ENCODE assay signal across 7 cellular contexts in genomic region chr11:74611369-74611861, GRCh38. TPM values are rescaled to one million over a fixed set of nuclear protein-coding genes. Genes with fewer than 3 reads are reported as not detected.
DNase-seq lines count a peak whose midpoint lies in the region; ATAC-seq and TF ChIP-seq lines count a peak whose summit lies in the region.

No MANE protein-coding gene starts in this region.

- BruUV-seq in PC-3 (replicated peaks; lab: Mats Ljungman, UMichigan): no TSS peak

- no peaks in the 10 kb centered on the region for H3K9me3 ChIP-seq in PC-3 (ENCODE audit: low read length)

- no peaks in the 10 kb centered on the region for H3K9me2 ChIP-seq in PC-3 (replicated peaks; ENCODE audit: low read length)

- no peaks in the 10 kb centered on the region for H3F3A ChIP-seq in PC-3 (ENCODE audit: low read length, unreplicated experiment)

- CTCF ChIA-PET in PC-3 (lab: Charles Lee): interaction anchor here (0.6 kb wide), 1 partner anchor 50 kb away, joined by 5 read pairs; no protein-coding TSS in a partner anchor

- H3K79me2 ChIP-seq in PC-3 (ENCODE audit: low read length): no peaks in the 10 kb centered on the region

- intact Hi-C loops in PC-3 (cut with micrococcal nuclease): loop anchor here (5.0 kb wide), 1 partner anchor 116 kb away; no protein-coding TSS in a partner anchor

- DNase-seq in PC-3 (peak; percentile 68), fibroblast of gingiva (ENCODE audit: low read depth) (peak; percentile 75), pons (ENCODE audit: low spot score) (peak; percentile 68), cortex of kidney (lab: John Stamatoyannopoulos, UW) (no peak)

- ATAC-seq in PC-3 (peak; percentile 56; the same call in 1 of the 2 replicates), GM21786 (IDR thresholded peaks at IDR 0.05; ENCODE audit: unreplicated experiment) (no peak), GM21529 (IDR thresholded peaks at IDR 0.05; ENCODE audit: unreplicated experiment) (no peak)

- H4K20me1 ChIP-seq in PC-3 (ENCODE audit: low read length): no peaks in the 10 kb centered on the region

- no peak overlapping the region for H3K9ac ChIP-seq in PC-3 (ENCODE audit: low read length)

- no peaks in the 10 kb centered on the region for H3K4me1 ChIP-seq in PC-3 (ENCODE audit: insufficient read depth, low read length)

- H3K27me3 ChIP-seq in PC-3 (ENCODE audit: low read length): no peaks in the 10 kb centered on the region

- peaks cover 41% of the 10 kb centered on the region for H3K36me3 ChIP-seq in PC-3 (ENCODE audit: low read depth, low read length)

- H2AFZ ChIP-seq in PC-3 (ENCODE audit: low read length): no peak overlapping the region

- no peak overlapping the region for H3K27ac ChIP-seq in PC-3 (ENCODE audit: low read length)

- peak; percentile 28; the same call in 1 of the 2 replicates for TF ChIP-seq CTCF in GM12874 (IDR thresholded peaks at IDR 0.05; ENCODE audit: insufficient read depth, low read depth, low read length)
- TF ChIP-seq CTCF in PC-3 (conservative IDR thresholded peaks at IDR 0.05; ENCODE audit: low read depth, low read length): peak; percentile 76

- H3K4me3 ChIP-seq in PC-3 (ENCODE audit: low read length): no peak overlapping the region

- POLR2A ChIA-PET in PC-3 (lab: Charles Lee; ENCODE audit: unreplicated experiment): interaction anchor here (0.5 kb wide), 1 partner anchor 115 kb away, joined by 3 read pairs; no protein-coding TSS in a partner anchor

- no peak overlapping the region for H3K4me2 ChIP-seq in PC-3 (ENCODE audit: low read length)

RNA-seq across cellular contexts. Expression of gene POLD3, which starts 19.0 kb away (rescaled TPM):
- 25.5 and 28.4 TPM in 2 replicates for total RNA-seq in PC-3 (2014; rRNA removed)
